16 cellular contexts compared by ENCODE assay signal in genomic region chr17:3912827-3913226, GRCh38. TPM values are rescaled to one million over a fixed set of nuclear protein-coding genes. Genes with fewer than 3 reads are reported as not detected.
DNase-seq lines count a peak whose midpoint lies in the region; ATAC-seq and TF ChIP-seq lines count a peak whose summit lies in the region.
"Had no signal": no experiment of that assay in that cellular context is flagged by ENCODE, and none has a peak within 500 bp of the region (broad histone marks: within the 10 kb centered on the region; RNA-seq: fewer than 3 reads in every experiment).

No MANE protein-coding gene starts in this region.

- H3K36me3 ChIP-seq in Loucy (ENCODE audit: insufficient read depth, low read length) (no peaks in the 10 kb centered on the region), endodermal cell (ENCODE audit: control insufficient read depth, insufficient read depth, low read length) (no peaks in the 10 kb centered on the region)

- no peak overlapping the region for H3K27ac ChIP-seq in endodermal cell (ENCODE audit: low read depth, low read length)

- H4K20me1 ChIP-seq in Loucy (ENCODE audit: insufficient read depth, low read length, poor library complexity, severe bottlenecking), result peaks cover 40% of the 10 kb centered on the region

- no peaks in the 10 kb centered on the region for H3K27me3 Mint-ChIP-seq in activated naive CD4-positive, alpha-beta T cell treated with anti-CD3 and anti-CD28 coated beads, Interleukin-2, amount 50 U/mL, for 24 hours
- H3K27me3 Mint-ChIP-seq in glutamatergic neuron (ENCODE audit: unreplicated experiment), result peaks cover 8% of the 10 kb centered on the region
- H3K27me3 Mint-ChIP-seq in endodermal cell (ENCODE audit: insufficient read depth), result no peaks in the 10 kb centered on the region

- H3K36me3 Mint-ChIP-seq in activated naive CD4-positive, alpha-beta T cell treated with anti-CD3 and anti-CD28 coated beads, Interleukin-2, amount 50 U/mL, for 24 hours, result no peaks in the 10 kb centered on the region
- no peaks in the 10 kb centered on the region for H3K36me3 Mint-ChIP-seq in glutamatergic neuron (ENCODE audit: unreplicated experiment)
- H3K36me3 Mint-ChIP-seq in endodermal cell (ENCODE audit: low read depth), result no peaks in the 10 kb centered on the region

- 95 to 100% methylated on average over 2 of the region's 2 CpGs for WGBS in endodermal cell (ENCODE audit: insufficient coverage in 1 of 2, insufficient read length in 1 of 2), 2 experiments

- H3K9me3 ChIP-seq in Loucy (ENCODE audit: insufficient read depth, low read depth, low read length), result no peaks in the 10 kb centered on the region
- H3K9me3 ChIP-seq in endodermal cell (ENCODE audit: control insufficient read depth, low read length), result no peaks in the 10 kb centered on the region

- no peaks in the 10 kb centered on the region for H3K27me3 ChIP-seq in Loucy (ENCODE audit: insufficient read depth, low read length, poor library complexity, severe bottlenecking)
- H3K27me3 ChIP-seq in endodermal cell (ENCODE audit: control insufficient read depth, insufficient read depth, low read length, poor library complexity, severe bottlenecking), result no peaks in the 10 kb centered on the region

- H3K4me3 Mint-ChIP-seq in activated naive CD4-positive, alpha-beta T cell treated with anti-CD3 and anti-CD28 coated beads, Interleukin-2, amount 50 U/mL, for 24 hours, result no peak overlapping the region
- H3K4me3 Mint-ChIP-seq in glutamatergic neuron (ENCODE audit: unreplicated experiment), result no peak overlapping the region
- no peak overlapping the region for H3K4me3 Mint-ChIP-seq in endodermal cell

- peaks cover 79% of the 10 kb centered on the region for H3K79me2 ChIP-seq in Loucy (ENCODE audit: insufficient read depth, low read length)

- H3K4me3 ChIP-seq in Loucy (ENCODE audit: low read length, poor library complexity, severe bottlenecking), result peak overlapping the region; percentile 94
- H3K4me3 ChIP-seq in endodermal cell (ENCODE audit: low read length), result no peak overlapping the region

- no peak overlapping the region for H3K9ac ChIP-seq in Loucy (ENCODE audit: low read depth, low read length, poor library complexity, severe bottlenecking)
- H3K9ac ChIP-seq in endodermal cell (ENCODE audit: extremely low read depth, low read length, poor library complexity, severe bottlenecking), result no peak overlapping the region

- no peaks in the 10 kb centered on the region for H3K9me3 Mint-ChIP-seq in activated naive CD4-positive, alpha-beta T cell treated with anti-CD3 and anti-CD28 coated beads, Interleukin-2, amount 50 U/mL, for 24 hours
- H3K9me3 Mint-ChIP-seq in glutamatergic neuron (ENCODE audit: unreplicated experiment) (peaks cover 4% of the 10 kb centered on the region), endodermal cell (no peaks in the 10 kb centered on the region)

- H3K4me1 Mint-ChIP-seq in activated naive CD4-positive, alpha-beta T cell treated with anti-CD3 and anti-CD28 coated beads, Interleukin-2, amount 50 U/mL, for 24 hours, result peaks cover 43% of the 10 kb centered on the region
- H3K4me1 Mint-ChIP-seq in glutamatergic neuron (ENCODE audit: low read depth, unreplicated experiment) (peaks cover 15% of the 10 kb centered on the region), endodermal cell (no peaks in the 10 kb centered on the region)

- H3K4me1 ChIP-seq in Loucy (ENCODE audit: insufficient read depth, low read length, poor library complexity, severe bottlenecking), result peaks cover 33% of the 10 kb centered on the region
- no peaks in the 10 kb centered on the region for H3K4me1 ChIP-seq in endodermal cell (ENCODE audit: control insufficient read depth, insufficient read depth, low read length)

- no peaks in the 10 kb centered on the region for H3K9me2 ChIP-seq in Loucy (replicated peaks; ENCODE audit: low read depth, low read length)

- no peaks in the 10 kb centered on the region for H3F3A ChIP-seq in Loucy (ENCODE audit: low read depth)

- no peak for DNase-seq in activated naive CD4-positive, alpha-beta T cell treated with Interleukin-2 at 50 U/mL for 16 hours
- DNase-seq in glutamatergic neuron (no peak), endodermal cell (no peak), dedifferentiated amniotic fluid mesenchymal stem cell (ENCODE audit: extremely low spot score) (no peak)
- DNase-seq: Calu3; DMS53; NCI-H1417 treated with DMSO at 0.1 percent for 48 hours; NCI-H1930; NCI-H526 treated with DMSO at 0.1 percent for 48 hours; NK-92 treated with Interleukin-12 subunit alpha and Interleukin-12 subunit beta, amount 100 ng/mL, for 24 hours; SHP77 had no signal

- H2AFZ ChIP-seq in Loucy (ENCODE audit: low read length), result no peak overlapping the region

- peak overlapping the region; percentile 55 for H3K27ac Mint-ChIP-seq in activated naive CD4-positive, alpha-beta T cell treated with anti-CD3 and anti-CD28 coated beads, Interleukin-2, amount 50 U/mL, for 24 hours
- peak overlapping the region; percentile 56 for H3K27ac Mint-ChIP-seq in glutamatergic neuron (ENCODE audit: unreplicated experiment)
- no peak overlapping the region for H3K27ac Mint-ChIP-seq in endodermal cell

- H3K4me2 ChIP-seq in Loucy (ENCODE audit: low read depth, low read length, poor library complexity, severe bottlenecking), result peak overlapping the region; percentile 92

- no peak for ATAC-seq in HG02938 (IDR thresholded peaks at IDR 0.05; ENCODE audit: unreplicated experiment)
- ATAC-seq in GM18867 (IDR thresholded peaks at IDR 0.05; ENCODE audit: unreplicated experiment), result no peak

- TF ChIP-seq CTCF in Loucy (conservative IDR thresholded peaks at IDR 0.05; ENCODE audit: low read length) (no peak), glutamatergic neuron (IDR thresholded peaks at IDR 0.05; ENCODE audit: partially characterized antibody, unreplicated experiment) (no peak), endodermal cell (conservative IDR thresholded peaks at IDR 0.05) (no peak)

RNA-seq across cellular contexts. Expression of gene P2RX1, which starts 3.4 kb away (rescaled TPM):
- total RNA-seq in glutamatergic neuron (ENCODE audit: unreplicated experiment) (2.1 TPM), endodermal cell (not detected)
- not detected for polyA plus RNA-seq in endodermal cell (2013, experiment 1 of 2)
- not detected for polyA plus RNA-seq in endodermal cell (2013, experiment 2 of 2)
- total RNA-seq: Calu3, H4 had no signal

RNA-seq across cellular contexts. Expression of gene CAMKK1, which starts 20.0 kb away (rescaled TPM):
- total RNA-seq in glutamatergic neuron (ENCODE audit: unreplicated experiment) (41.3 TPM), endodermal cell (1 to 10 TPM; 3.8 to 6.3 TPM)
- polyA plus RNA-seq in endodermal cell (2013, experiment 1 of 2), result 5.4 TPM
- 5.2 TPM for polyA plus RNA-seq in endodermal cell (2013, experiment 2 of 2)

RNA-seq across cellular contexts. Expression of gene ATP2A3, which starts 51.4 kb away (rescaled TPM):
- 97.8 TPM for total RNA-seq in glutamatergic neuron (ENCODE audit: unreplicated experiment)
- total RNA-seq in endodermal cell, result 1 to 10 TPM; 1.4 to 3.7 TPM
- 4.4 TPM for polyA plus RNA-seq in endodermal cell (2013, experiment 1 of 2)
- polyA plus RNA-seq in endodermal cell (2013, experiment 2 of 2), result 2.5 TPM

Comparison
In these comparisons a context has a peak if more than half of its experiments do, and no peak if none do; other contexts are left out.
1. RNA of gene ATP2A3, which starts 51.4 kb away (total RNA-seq): 97.8 TPM in glutamatergic neuron (single experiment); 1.4 to 3.7 TPM in endodermal cell; every median in the first group is over 10 times any median in the second.